19 cellular contexts compared by ENCODE assay signal in the genomic region with DNA sequence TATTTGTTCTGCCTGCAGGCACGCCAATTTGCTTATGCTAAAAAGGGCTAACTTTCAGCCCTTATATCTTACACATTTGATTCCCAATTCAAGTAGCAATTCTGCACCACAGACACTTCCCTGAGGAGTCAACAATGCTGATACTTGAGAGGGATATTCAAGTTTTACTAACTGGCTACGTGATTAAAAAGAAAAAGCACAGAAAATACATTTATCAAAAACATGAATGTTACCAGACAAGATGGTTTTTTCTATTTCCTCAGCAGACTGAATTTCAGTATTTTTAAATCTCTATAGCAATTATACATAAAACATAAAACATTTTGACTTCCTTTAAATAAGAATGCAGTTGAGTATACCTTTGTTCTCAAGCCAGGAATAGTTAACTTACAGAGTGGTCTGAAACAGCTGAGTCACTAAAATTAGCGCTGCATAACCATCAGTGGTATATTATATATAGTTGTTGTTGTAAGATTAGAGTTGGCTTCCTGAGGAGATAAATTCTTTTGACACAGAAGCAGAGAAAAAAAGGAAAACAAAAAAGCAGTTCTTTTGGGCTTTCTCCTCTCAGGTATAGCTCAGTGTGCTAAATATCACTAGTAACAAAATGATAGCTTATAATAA. TPM values are rescaled to one million over a fixed set of nuclear protein-coding genes. Genes with fewer than 3 reads are reported as not detected.
A peak's percentile ranks its signal among the peaks of the same experiment; 100 is the strongest.
DNase-seq lines count a peak whose midpoint lies in the region; TF ChIP-seq lines count a peak whose summit lies in the region.
"Had no signal": no experiment of that assay in that cellular context is flagged by ENCODE, and none has a peak within 500 bp of the region (broad histone marks: within the 10 kb centered on the region; RNA-seq: fewer than 3 reads in every experiment).

No MANE protein-coding gene starts in this region.

- H3K9me3 ChIP-seq in CD8-positive, alpha-beta memory T cell (ENCODE audit: low read length), result no peaks in the 10 kb centered on the region
- H3K9me3 ChIP-seq in HEK293 (ENCODE audit: control insufficient read depth, insufficient read depth, low read depth, low read length), result no peaks in the 10 kb centered on the region
- H3K9me3 ChIP-seq in SK-N-MC (ENCODE audit: low read depth, low read length), result no peaks in the 10 kb centered on the region
- H3K9me3 ChIP-seq: HAP-1 had no signal

- peak overlapping the region; percentile 53 for H3K27ac ChIP-seq in CD8-positive, alpha-beta memory T cell (ENCODE audit: low read depth, low read length)
- H3K27ac ChIP-seq in HEK293 (ENCODE audit: extremely low read depth, low read depth, low read length) (no peak overlapping the region), SK-N-MC (peak overlapping the region; percentile 90)
- H3K27ac ChIP-seq: RWPE1 had no signal

- CTCF ChIA-PET in CD8-positive, alpha-beta memory T cell (lab: Charles Lee), result interaction anchor here (1.3 kb wide), 1 partner anchor 8 kb away, joined by 4 read pairs; no protein-coding TSS in a partner anchor
- CTCF ChIA-PET in HEK293 (lab: Yijun Ruan, JAX), result interaction anchor here (0.6 kb wide), 1 partner anchor 24 kb away, joined by 3 read pairs; no protein-coding TSS in a partner anchor

- H3K4me1 Mint-ChIP-seq in CD8-positive, alpha-beta memory T cell, result peaks cover 49 to 77% (median 74%) of the 10 kb centered on the region in 3 donors

- no peaks in the 10 kb centered on the region for H3K9me3 Mint-ChIP-seq in CD8-positive, alpha-beta memory T cell
- H3K9me3 Mint-ChIP-seq: central memory CD8-positive, alpha-beta T cell; stimulated activated memory B cell treated with anti-CD40 and anti-IgM and Interleukin-4, amounts not matched to agents 10 μg/mL and 1 μg/mL and 100 μg/mL, for 72 hours had no signal

- H3K36me3 ChIP-seq in CD8-positive, alpha-beta memory T cell (ENCODE audit: insufficient read depth, low read length), result no peaks in the 10 kb centered on the region
- peaks cover 0 to 18% of the 10 kb centered on the region in 2 experiments; a peak in 1 of 3 replicates for H3K36me3 ChIP-seq in HEK293 (ENCODE audit: control insufficient read depth in 2 of 2, insufficient read depth in 1 of 2, low read length in 2 of 2)
- peaks cover 15% of the 10 kb centered on the region; the same call in 1 of the 2 replicates for H3K36me3 ChIP-seq in SK-N-MC (ENCODE audit: insufficient read depth, low read length)

- H3K4me1 ChIP-seq in CD8-positive, alpha-beta memory T cell (ENCODE audit: insufficient read depth, low read length), result peaks cover 38% of the 10 kb centered on the region
- H3K4me1 ChIP-seq in HEK293 (ENCODE audit: control insufficient read depth, insufficient read depth, low read length), result peaks cover 2% of the 10 kb centered on the region; the same call in 1 of the 2 replicates

- POLR2A ChIA-PET in CD8-positive, alpha-beta memory T cell (lab: Charles Lee), result no interaction called here
- POLR2A ChIA-PET in HEK293 (lab: Yijun Ruan, JAX), result no interaction called here

- no peak for DNase-seq in CD8-positive, alpha-beta memory T cell
- DNase-seq in SK-N-MC (ENCODE audit: low read depth, low spot score) (no peak), iris pigment epithelial cell (ENCODE audit: low read depth) (peak; percentile 35), NCI-H1436 treated with DMSO at 0.1 percent for 48 hours (lab: John Stamatoyannopoulos, UW) (no peak), islet precursor cell (no peak), NAMALWA (ENCODE audit: low spot score) (no peak), NCI-H2081 treated with DMSO at 0.1 percent for 48 hours (lab: John Stamatoyannopoulos, UW) (no peak)
- DNase-seq: activated CD4-positive, alpha-beta T cell treated with anti-CD3 and anti-CD28 coated beads for 1 hour; midbrain; NCI-H1930; NCI-H69; nucleus accumbens; trophoblast cell had no signal

- no peaks in the 10 kb centered on the region for H3K27me3 ChIP-seq in CD8-positive, alpha-beta memory T cell (ENCODE audit: insufficient read depth, low read length, poor library complexity, severe bottlenecking)

- no peak overlapping the region for H3K4me3 Mint-ChIP-seq in CD8-positive, alpha-beta memory T cell
- H3K4me3 Mint-ChIP-seq: activated naive CD8-positive, alpha-beta T cell; central memory CD8-positive, alpha-beta T cell; stimulated activated memory B cell treated with anti-CD40 and anti-IgM and Interleukin-4, amounts not matched to agents 10 μg/mL and 1 μg/mL and 100 μg/mL, for 72 hours had no signal

- H3K9ac ChIP-seq in SK-N-MC (ENCODE audit: insufficient read length), result peak overlapping the region; percentile 17

- H3K4me3 ChIP-seq in CD8-positive, alpha-beta memory T cell (ENCODE audit: low read length), result no peak overlapping the region
- H3K4me3 ChIP-seq in HEK293 (ENCODE audit: low read depth, low read length) (no peak overlapping the region), SK-N-MC (peak overlapping the region; percentile 40; the same call in 1 of the 2 replicates)
- H3K4me3 ChIP-seq: HAP-1 had no signal

- H3K27ac Mint-ChIP-seq in CD8-positive, alpha-beta memory T cell, result peak overlapping the region in 1 of 8 donors; percentile 1
- H3K27ac Mint-ChIP-seq: activated naive CD8-positive, alpha-beta T cell; stimulated activated memory B cell treated with anti-CD40 and anti-IgM and Interleukin-4, amounts not matched to agents 10 μg/mL and 1 μg/mL and 100 μg/mL, for 72 hours had no signal

- no peaks in the 10 kb centered on the region for H3K27me3 Mint-ChIP-seq in CD8-positive, alpha-beta memory T cell
- H3K27me3 Mint-ChIP-seq: activated naive CD8-positive, alpha-beta T cell; central memory CD8-positive, alpha-beta T cell; stimulated activated memory B cell treated with anti-CD40 and anti-IgM and Interleukin-4, amounts not matched to agents 10 μg/mL and 1 μg/mL and 100 μg/mL, for 72 hours had no signal

- peaks cover 4 to 45% (median 11%) of the 10 kb centered on the region in 3 donors for H3K36me3 Mint-ChIP-seq in CD8-positive, alpha-beta memory T cell

- no peak for TF ChIP-seq CTCF in HEK293 (tag by site-specific recombination; IDR thresholded peaks at IDR 0.05)

TF ChIP-seq in HEK293, 187 proteins besides CTCF, POLR2A, EP300 and RAD21:
- TF ChIP-seq, protein P1, sequence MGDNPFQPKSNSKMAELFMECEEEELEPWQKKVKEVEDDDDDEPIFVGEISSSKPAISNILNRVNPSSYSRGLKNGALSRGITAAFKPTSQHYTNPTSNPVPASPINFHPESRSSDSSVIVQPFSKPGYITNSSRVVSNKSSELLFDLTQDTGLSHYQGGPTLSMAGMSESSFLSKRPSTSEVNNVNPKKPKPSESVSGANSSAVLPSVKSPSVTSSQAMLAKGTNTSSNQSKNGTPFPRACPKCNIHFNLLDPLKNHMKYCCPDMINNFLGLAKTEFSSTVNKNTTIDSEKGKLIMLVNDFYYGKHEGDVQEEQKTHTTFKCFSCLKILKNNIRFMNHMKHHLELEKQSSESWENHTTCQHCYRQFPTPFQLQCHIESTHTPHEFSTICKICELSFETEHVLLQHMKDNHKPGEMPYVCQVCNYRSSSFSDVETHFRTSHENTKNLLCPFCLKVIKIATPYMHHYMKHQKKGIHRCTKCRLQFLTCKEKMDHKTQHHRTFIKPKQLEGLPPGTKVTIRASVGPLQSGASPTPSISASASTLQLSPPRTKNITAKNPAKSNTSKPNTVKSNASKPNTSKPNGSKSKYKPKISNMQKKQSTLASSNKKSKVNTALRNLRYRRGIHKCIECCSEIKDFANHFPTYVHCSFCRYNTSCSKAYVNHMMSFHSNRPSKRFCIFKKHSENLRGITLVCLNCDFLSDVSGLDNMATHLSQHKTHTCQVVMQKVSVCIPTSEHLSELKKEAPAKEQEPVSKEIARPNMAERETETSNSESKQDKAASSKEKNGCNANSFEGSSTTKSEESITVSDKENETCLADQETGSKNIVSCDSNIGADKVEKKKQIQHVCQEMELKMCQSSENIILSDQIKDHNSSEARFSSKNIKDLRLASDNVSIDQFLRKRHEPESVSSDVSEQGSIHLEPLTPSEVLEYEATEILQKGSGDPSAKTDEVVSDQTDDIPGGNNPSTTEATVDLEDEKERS (tag by site-specific recombination; IDR thresholded peaks at IDR 0.05), result no peak
- TF ChIP-seq, protein P2, sequence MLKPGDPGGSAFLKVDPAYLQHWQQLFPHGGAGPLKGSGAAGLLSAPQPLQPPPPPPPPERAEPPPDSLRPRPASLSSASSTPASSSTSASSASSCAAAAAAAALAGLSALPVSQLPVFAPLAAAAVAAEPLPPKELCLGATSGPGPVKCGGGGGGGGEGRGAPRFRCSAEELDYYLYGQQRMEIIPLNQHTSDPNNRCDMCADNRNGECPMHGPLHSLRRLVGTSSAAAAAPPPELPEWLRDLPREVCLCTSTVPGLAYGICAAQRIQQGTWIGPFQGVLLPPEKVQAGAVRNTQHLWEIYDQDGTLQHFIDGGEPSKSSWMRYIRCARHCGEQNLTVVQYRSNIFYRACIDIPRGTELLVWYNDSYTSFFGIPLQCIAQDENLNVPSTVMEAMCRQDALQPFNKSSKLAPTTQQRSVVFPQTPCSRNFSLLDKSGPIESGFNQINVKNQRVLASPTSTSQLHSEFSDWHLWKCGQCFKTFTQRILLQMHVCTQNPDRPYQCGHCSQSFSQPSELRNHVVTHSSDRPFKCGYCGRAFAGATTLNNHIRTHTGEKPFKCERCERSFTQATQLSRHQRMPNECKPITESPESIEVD (tag by site-specific recombination; IDR thresholded peaks at IDR 0.05), result 0 out of 2 replicates have a peak, but pooled peaks have one; percentile 3

RNA-seq across cellular contexts. Expression of gene MTPN, which starts 33.8 kb away (rescaled TPM):
- 100 to 1,000 TPM; 143 to 147 TPM for total RNA-seq in CD8-positive, alpha-beta memory T cell
- polyA plus RNA-seq in CD8-positive, alpha-beta memory T cell, result 101 TPM
